In genomic region chr10:14068851-14069250, GRCh38 we compare ENCODE assay signal across 5 cellular contexts.
"Had no signal": no experiment of that assay in that cellular context is flagged by ENCODE, and none has a peak within 500 bp of the region (broad histone marks: within the 10 kb centered on the region; RNA-seq: fewer than 3 reads in every experiment).

No MANE protein-coding gene starts in this region.

- H3K9ac ChIP-seq: GM23248 had no signal

- DNase-seq: GM23248, GOT3, H9, HCEC 1CT, KG1 had no signal

- H2AFZ ChIP-seq: GM23248 had no signal

- H3K27ac ChIP-seq: GM23248 had no signal

- H3K4me3 ChIP-seq: GM23248 had no signal
